Comparison of ENCODE assay signal across 20 cellular contexts in genomic region chr13:84649853-84650252, GRCh38.
DNase-seq lines count a peak whose midpoint lies in the region; ATAC-seq and TF ChIP-seq lines count a peak whose summit lies in the region.
"Had no signal": no experiment of that assay in that cellular context is flagged by ENCODE, and none has a peak within 500 bp of the region (broad histone marks: within the 10 kb centered on the region; RNA-seq: fewer than 3 reads in every experiment).

No MANE protein-coding gene starts in this region.

- no peaks in the 10 kb centered on the region for H3K36me3 ChIP-seq in right atrium auricular region
- no peaks in the 10 kb centered on the region; the same call in 1 of the 2 replicates for H3K36me3 ChIP-seq in PC-3 (ENCODE audit: low read depth, low read length)
- no peaks in the 10 kb centered on the region for H3K36me3 ChIP-seq in hepatocyte (replicated peaks; ENCODE audit: insufficient read depth, low read depth)
- H3K36me3 ChIP-seq: adrenal gland, breast epithelium had no signal

- H3K9me2 ChIP-seq in PC-3 (replicated peaks; ENCODE audit: low read length) (no peaks in the 10 kb centered on the region), hepatocyte (replicated peaks; ENCODE audit: insufficient read depth) (no peaks in the 10 kb centered on the region)

- no peak overlapping the region for H3K4me2 ChIP-seq in PC-3 (ENCODE audit: low read length)
- no peak overlapping the region for H3K4me2 ChIP-seq in hepatocyte
- H3K4me2 ChIP-seq: A549 had no signal

- TF ChIP-seq CTCF in right atrium auricular region (IDR thresholded peaks at IDR 0.05) (no peak), PC-3 (conservative IDR thresholded peaks at IDR 0.05; ENCODE audit: low read depth, low read length) (no peak), fibroblast of the aortic adventitia (IDR thresholded peaks at IDR 0.05; ENCODE audit: insufficient read depth, low read length) (no peak), hepatocyte (IDR thresholded peaks at IDR 0.05; ENCODE audit: poor library complexity) (no peak)

- H3K4me3 ChIP-seq in right atrium auricular region (no peak overlapping the region), PC-3 (ENCODE audit: low read length) (no peak overlapping the region), fibroblast of the aortic adventitia (ENCODE audit: low read depth, low read length) (no peak overlapping the region), hepatocyte (no peak overlapping the region)
- H3K4me3 ChIP-seq: A549, adrenal gland, breast epithelium had no signal

- H3K27ac ChIP-seq in right atrium auricular region: peak overlapping the region in 1 of 2 donors; percentile 71
- H3K27ac ChIP-seq in PC-3 (ENCODE audit: low read length): no peak overlapping the region
- no peak overlapping the region for H3K27ac ChIP-seq in hepatocyte
- H3K27ac ChIP-seq: A549, adrenal gland, breast epithelium had no signal

- H4K20me1 ChIP-seq in PC-3 (ENCODE audit: low read length) (no peaks in the 10 kb centered on the region), hepatocyte (ENCODE audit: insufficient read depth, poor library complexity, severe bottlenecking) (no peaks in the 10 kb centered on the region)

- H3K79me2 ChIP-seq in PC-3 (ENCODE audit: low read length) (no peaks in the 10 kb centered on the region), hepatocyte (no peaks in the 10 kb centered on the region)

- CTCF ChIA-PET in PC-3 (lab: Charles Lee): no interaction called here

- POLR2A ChIA-PET in PC-3 (lab: Charles Lee; ENCODE audit: unreplicated experiment): no interaction called here

- intact Hi-C loops in Right ventricle myocardium inferior (cut with DNase I): no loop called here
- intact Hi-C loops in PC-3 (cut with micrococcal nuclease): loop anchor here (10.0 kb wide), 2 partner anchors 75 to 1325 kb away; no protein-coding TSS in a partner anchor

- H2AFZ ChIP-seq in PC-3 (ENCODE audit: low read length) (no peak overlapping the region), hepatocyte (no peak overlapping the region)

- H3K27me3 ChIP-seq in right atrium auricular region (no peaks in the 10 kb centered on the region), PC-3 (ENCODE audit: low read length) (no peaks in the 10 kb centered on the region), hepatocyte (no peaks in the 10 kb centered on the region)
- H3K27me3 ChIP-seq: adrenal gland, breast epithelium had no signal

- no peaks in the 10 kb centered on the region for H3K9me3 ChIP-seq in right atrium auricular region
- H3K9me3 ChIP-seq in PC-3 (ENCODE audit: low read length): no peaks in the 10 kb centered on the region
- no peaks in the 10 kb centered on the region for H3K9me3 ChIP-seq in hepatocyte (ENCODE audit: low read depth)
- H3K9me3 ChIP-seq: A549, adrenal gland, breast epithelium had no signal

- DNase-seq in Right ventricle myocardium inferior (ENCODE audit: missing footprints): no peak
- DNase-seq in right atrium auricular region (ENCODE audit: low spot score): no peak
- DNase-seq in PC-3: peak; percentile 59
- DNase-seq in fibroblast of the aortic adventitia (ENCODE audit: low read depth): peak; percentile 35
- DNase-seq in renal cortical epithelial cell (ENCODE audit: low read depth): peak; percentile 32
- no peak for DNase-seq in hepatocyte (ENCODE audit: low spot score)
- DNase-seq in activated CD4-positive, alpha-beta T cell treated with anti-CD3 and anti-CD28 coated beads for 1 hour: no peak
- DNase-seq: activated CD4-positive, alpha-beta T cell treated with anti-CD3 and anti-CD28 coated beads, Interleukin-2, amount 50 U/mL, for 4 hours; activated gamma-delta T cell treated with Interleukin-2 at 50 U/mL for 16 hours; adrenal gland; dermis blood vessel endothelial cell; kidney glomerular epithelial cell; NCI-H524; stimulated activated CD4-positive, alpha-beta T cell treated with anti-CD3 and anti-CD28 coated beads, Interleukin-1b, Interleukin-23, amount 100 ng/mL, for 48 hours; stimulated activated naive CD4-positive, alpha-beta T cell; T-helper 1 cell had no signal

- ATAC-seq in Right ventricle myocardium inferior (peak; percentile 38), PC-3 (peak; percentile 40; the same call in 1 of the 2 replicates), HG03159 (IDR thresholded peaks at IDR 0.05; ENCODE audit: unreplicated experiment) (no peak)
- ATAC-seq: A549; natural killer cell treated with Interleukin-12 subunit alpha and Interleukin-12 subunit beta and Interleukin-15 and Interleukin-18, amount 100 ng/mL, for 72 hours had no signal

- H3F3A ChIP-seq in PC-3 (ENCODE audit: low read length, unreplicated experiment): no peaks in the 10 kb centered on the region

- H3K4me1 ChIP-seq in right atrium auricular region (no peaks in the 10 kb centered on the region), PC-3 (ENCODE audit: insufficient read depth, low read length) (peaks cover 12% of the 10 kb centered on the region), hepatocyte (ENCODE audit: insufficient read depth) (no peaks in the 10 kb centered on the region)
- H3K4me1 ChIP-seq: A549, adrenal gland, breast epithelium had no signal

- BruUV-seq in PC-3 (replicated peaks; lab: Mats Ljungman, UMichigan): no TSS peak

- 76% methylated on average over 4 of the region's 4 CpGs for WGBS in hepatocyte (ENCODE audit: low lambda C conversion rate, missing lambda C conversion rate)

- no peak overlapping the region for H3K9ac ChIP-seq in PC-3 (ENCODE audit: low read length)

Comparison
In these comparisons a context has a peak if more than half of its experiments do, and no peak if none do; other contexts are left out.
1. DNase-seq: peak in PC-3 (single experiment), fibroblast of the aortic adventitia (single experiment) and renal cortical epithelial cell (single experiment); none in Right ventricle myocardium inferior (single experiment), right atrium auricular region (single experiment), hepatocyte (single experiment) and activated CD4-positive, alpha-beta T cell treated with anti-CD3 and anti-CD28 coated beads for 1 hour (single experiment).